Comparison of ENCODE assay signal across 8 cellular contexts in the genomic region with DNA sequence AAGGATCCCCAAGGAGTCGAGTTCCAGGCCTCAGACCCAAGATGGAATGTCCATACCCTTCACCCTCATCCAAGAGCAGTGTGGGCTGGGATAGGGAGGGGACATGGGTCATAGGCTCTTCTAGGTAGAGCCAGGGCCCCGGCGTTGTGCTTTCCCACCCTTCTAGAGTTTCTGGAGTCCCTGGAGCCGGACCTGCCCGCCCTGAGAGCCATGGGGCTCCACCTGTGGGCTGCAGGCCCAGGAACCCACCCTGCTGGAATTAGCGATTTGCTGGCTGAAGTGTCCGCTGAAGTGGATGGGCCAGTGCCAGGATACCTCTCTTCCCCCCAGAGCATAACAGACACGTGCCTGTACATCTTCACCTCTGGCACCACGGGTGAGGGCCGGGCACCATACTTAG. TPM values are rescaled to one million over a fixed set of nuclear protein-coding genes. Genes with fewer than 3 reads are reported as not detected.
A peak's percentile ranks its signal among the peaks of the same experiment; 100 is the strongest.
DNase-seq lines count a peak whose midpoint lies in the region; ATAC-seq, FAIRE-seq and TF ChIP-seq lines count a peak whose summit lies in the region.

No MANE protein-coding gene starts in this region.

- TF ChIP-seq POLR2A in Peyer's patch (IDR thresholded peaks at IDR 0.05): no peak
- TF ChIP-seq POLR2A in esophagus squamous epithelium (IDR thresholded peaks at IDR 0.05): no peak

- H3K27ac ChIP-seq in Peyer's patch: peak overlapping the region; percentile 75 to 90 (median 88)
- H3K27ac ChIP-seq in esophagus squamous epithelium: peak overlapping the region; percentile 82 to 93 (median 90)
- H3K27ac ChIP-seq in pancreas: peak overlapping the region; percentile 36 to 84 (median 74)

- no peaks in the 10 kb centered on the region for H3K27me3 ChIP-seq in Peyer's patch
- no peaks in the 10 kb centered on the region for H3K27me3 ChIP-seq in esophagus squamous epithelium
- no peaks in the 10 kb centered on the region for H3K27me3 ChIP-seq in pancreas

- FAIRE-seq in pancreas (lab: Jason Lieb, UNC): no peak

- TF ChIP-seq CTCF in Peyer's patch (IDR thresholded peaks at IDR 0.05) (no peak), esophagus squamous epithelium (IDR thresholded peaks at IDR 0.05) (no peak), pancreas (IDR thresholded peaks at IDR 0.05) (no peak)

- peaks cover 0 to 18% (median 0%) of the 10 kb centered on the region in 3 donors for H3K36me3 ChIP-seq in Peyer's patch
- H3K36me3 ChIP-seq in esophagus squamous epithelium: peaks cover 0 to 47% (median 14%) of the 10 kb centered on the region in 3 donors
- H3K36me3 ChIP-seq in pancreas: peaks cover 0 to 10% (median 0%) of the 10 kb centered on the region in 3 donors

- H3K4me1 ChIP-seq in Peyer's patch (peaks cover 3 to 22% (median 11%) of the 10 kb centered on the region in 4 donors), esophagus squamous epithelium (peaks cover 25 to 90% (median 51%) of the 10 kb centered on the region in 3 donors), pancreas (peaks cover 13 to 44% (median 19%) of the 10 kb centered on the region in 3 donors)

- DNase-seq in DMS79 treated with DMSO at 0.1 percent for 48 hours (lab: John Stamatoyannopoulos, UW) (peak; percentile 43), Peyer's patch (no peak), esophagus squamous epithelium (lab: John Stamatoyannopoulos, UW) (no peak), pancreas (peak in 1 of 6 donors; percentile 77), LoVo (ENCODE audit: low spot score) (no peak), HUDEP-2 (lab: John Stamatoyannopoulos, UW; ENCODE audit: unreplicated experiment in 76 of 76) (no peak), pons (ENCODE audit: low spot score) (no peak), AG08396 (ENCODE audit: low spot score) (no peak)

- H3K4me3 ChIP-seq in Peyer's patch: peak overlapping the region; percentile 70 to 91 (median 80)
- H3K4me3 ChIP-seq in esophagus squamous epithelium: peak overlapping the region; percentile 52 to 82 (median 70)
- peak overlapping the region; percentile 63 to 70 (median 66) for H3K4me3 ChIP-seq in pancreas

- WGBS in esophagus squamous epithelium, 2 donors: 38 to 47% methylated on average over 3 to 9 of the region's 10 CpGs
- 57 to 61% methylated on average over 9 to 10 of the region's 10 CpGs for WGBS in pancreas, 2 donors

- intact Hi-C loops in esophagus squamous epithelium (cut with DNase I) (no loop called here), pancreas (cut with DNase I) (no loop called here)

- ATAC-seq in pancreas: peak in 1 of 4 donors; percentile 3

- H3K9me3 ChIP-seq in Peyer's patch (no peaks in the 10 kb centered on the region), esophagus squamous epithelium (no peaks in the 10 kb centered on the region), pancreas (no peaks in the 10 kb centered on the region)

RNA-seq across cellular contexts. Expression of a gene that starts 1.1 kb away (rescaled TPM):
- 100 to 1,000 TPM in 1 of 4 donors, 10 to 100 TPM in 3; 12.3 to 124 (median 22.0) TPM for total RNA-seq in Peyer's patch
- total RNA-seq in esophagus squamous epithelium: 10 to 100 TPM in 2 of 4 donors, 1 to 10 TPM in 2; 7.6 to 15.0 (median 11.2) TPM
- 10 to 100 TPM in 3 of 6 donors, 1 to 10 TPM in 3; 9.0 to 23.6 (median 10.8) TPM for total RNA-seq in pancreas
- polyA plus RNA-seq in pancreas: 10 to 100 TPM; 46.9 to 64.0 TPM

RNA-seq across cellular contexts. Expression of a gene that starts 48.5 kb away (rescaled TPM):
- total RNA-seq in Peyer's patch (10 to 100 TPM; 24.3 to 75.1 (median 42.4) TPM), esophagus squamous epithelium (10 to 100 TPM; 24.6 to 27.9 (median 26.2) TPM), pancreas (10 to 100 TPM; 13.5 to 41.4 (median 18.8) TPM)
- 10 to 100 TPM; 45.1 to 56.2 TPM for polyA plus RNA-seq in pancreas
